ENCODE assay signal across 18 cellular contexts in the genomic region with DNA sequence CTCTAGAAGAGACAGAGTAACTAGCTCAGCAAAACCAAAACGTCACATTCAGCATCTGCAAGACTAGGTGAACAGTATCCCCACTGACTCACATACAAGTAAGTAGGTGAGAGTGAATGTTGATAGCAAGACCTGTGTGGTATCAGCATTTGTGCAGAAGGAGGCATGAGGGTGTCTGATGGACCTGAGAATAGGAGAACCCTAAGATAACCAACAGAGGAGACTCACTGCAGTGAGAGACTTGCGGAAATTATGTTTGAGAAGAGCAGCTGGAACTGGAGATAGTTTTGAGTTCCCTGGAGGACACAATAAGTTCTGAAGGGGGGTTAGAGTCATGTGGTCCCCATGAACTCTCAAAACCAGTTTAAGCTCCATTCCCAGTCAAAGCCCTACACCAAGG. TPM values are rescaled to one million over a fixed set of nuclear protein-coding genes. Genes with fewer than 3 reads are reported as not detected.
DNase-seq lines count a peak whose midpoint lies in the region; ATAC-seq and TF ChIP-seq lines count a peak whose summit lies in the region.
"Had no signal": no experiment of that assay in that cellular context is flagged by ENCODE, and none has a peak within 500 bp of the region (broad histone marks: within the 10 kb centered on the region; RNA-seq: fewer than 3 reads in every experiment).

No MANE protein-coding gene starts in this region.

- ATAC-seq in activated CD4-positive, alpha-beta T cell treated with anti-CD3 and anti-CD28 coated beads for 36 hours, result no peak
- ATAC-seq in natural killer cell (no peak), GM21390 (IDR thresholded peaks at IDR 0.05; ENCODE audit: unreplicated experiment) (no peak), GM18520 (IDR thresholded peaks at IDR 0.05; ENCODE audit: unreplicated experiment) (no peak)
- ATAC-seq in natural killer cell treated with Interleukin-12 subunit alpha and Interleukin-12 subunit beta and Interleukin-15 and Interleukin-18, amount 100 ng/mL, for 72 hours, result no peak
- ATAC-seq: activated CD8-positive, alpha-beta T cell treated with anti-CD3 and anti-CD28 coated beads for 36 hours; CD8-positive, alpha-beta T cell had no signal

- POLR2A ChIA-PET in activated CD4-positive, alpha-beta T cell treated with anti-CD3 and anti-CD28 coated beads for 36 hours (lab: Charles Lee), result no interaction called here

- peak overlapping the region; percentile 3 for H3K27ac Mint-ChIP-seq in activated CD4-positive, alpha-beta T cell treated with anti-CD3 and anti-CD28 coated beads for 36 hours
- H3K27ac Mint-ChIP-seq in natural killer cell (peak overlapping the region; percentile 65 to 77), immature natural killer cell (peak overlapping the region; percentile 6 to 80 (median 30))
- H3K27ac Mint-ChIP-seq in natural killer cell treated with Interleukin-12 subunit alpha and Interleukin-12 subunit beta and Interleukin-15 and Interleukin-18, amount 100 ng/mL, for 72 hours, result peak overlapping the region in 1 of 2 donors; percentile 2
- H3K27ac Mint-ChIP-seq: activated B cell treated with CpG ODN at 0.5 μM for 24 hours; activated CD8-positive, alpha-beta T cell treated with anti-CD3 and anti-CD28 coated beads for 36 hours; CD8-positive, alpha-beta T cell; stimulated activated naive CD8-positive, alpha-beta T cell treated with anti-CD3 and anti-CD28 coated beads, Interleukin-15, Interleukin-2, amounts not matched to agents 100 ng/mL and 50 ng/mL, for 24 hours had no signal

- CTCF ChIA-PET in activated CD4-positive, alpha-beta T cell treated with anti-CD3 and anti-CD28 coated beads for 36 hours (lab: Charles Lee), result no interaction called here

- no peak overlapping the region for H3K4me3 Mint-ChIP-seq in activated CD4-positive, alpha-beta T cell treated with anti-CD3 and anti-CD28 coated beads for 36 hours
- no peak overlapping the region for H3K4me3 Mint-ChIP-seq in natural killer cell
- H3K4me3 Mint-ChIP-seq in natural killer cell treated with Interleukin-12 subunit alpha and Interleukin-12 subunit beta and Interleukin-15 and Interleukin-18, amount 100 ng/mL, for 72 hours, result no peak overlapping the region
- no peak overlapping the region for H3K4me3 Mint-ChIP-seq in immature natural killer cell
- H3K4me3 Mint-ChIP-seq: activated B cell treated with CpG ODN at 0.5 μM for 24 hours; activated CD8-positive, alpha-beta T cell treated with anti-CD3 and anti-CD28 coated beads for 36 hours; CD8-positive, alpha-beta T cell; stimulated activated naive CD8-positive, alpha-beta T cell treated with anti-CD3 and anti-CD28 coated beads, Interleukin-15, Interleukin-2, amounts not matched to agents 100 ng/mL and 50 ng/mL, for 24 hours had no signal

- intact Hi-C loops in activated CD4-positive, alpha-beta T cell treated with anti-CD3 and anti-CD28 coated beads for 36 hours (cut with DNase I, micrococcal nuclease), result loop anchor here in 1 of 2 experiments (5.0 kb wide), 1 partner anchor 37 kb away; no protein-coding TSS in a partner anchor
- intact Hi-C loops in natural killer cell (cut with micrococcal nuclease), result no loop called here

- H3K27me3 Mint-ChIP-seq in activated CD4-positive, alpha-beta T cell treated with anti-CD3 and anti-CD28 coated beads for 36 hours, result no peaks in the 10 kb centered on the region
- H3K27me3 Mint-ChIP-seq in natural killer cell (ENCODE audit: low read depth in 2 of 2) (no peaks in the 10 kb centered on the region), immature natural killer cell (ENCODE audit: low read depth in 3 of 3) (peaks cover 0 to 2% (median 0%) of the 10 kb centered on the region in 3 donors)
- no peaks in the 10 kb centered on the region for H3K27me3 Mint-ChIP-seq in natural killer cell treated with Interleukin-12 subunit alpha and Interleukin-12 subunit beta and Interleukin-15 and Interleukin-18, amount 100 ng/mL, for 72 hours
- H3K27me3 Mint-ChIP-seq: activated B cell treated with CpG ODN at 0.5 μM for 24 hours; activated CD8-positive, alpha-beta T cell treated with anti-CD3 and anti-CD28 coated beads for 36 hours; stimulated activated naive CD8-positive, alpha-beta T cell treated with anti-CD3 and anti-CD28 coated beads, Interleukin-15, Interleukin-2, amounts not matched to agents 100 ng/mL and 50 ng/mL, for 24 hours had no signal

- no peak for TF ChIP-seq CTCF in natural killer cell (IDR thresholded peaks at IDR 0.05)

- H3K36me3 Mint-ChIP-seq in activated CD4-positive, alpha-beta T cell treated with anti-CD3 and anti-CD28 coated beads for 36 hours (ENCODE audit: low read depth), result peaks cover 53% of the 10 kb centered on the region
- H3K36me3 Mint-ChIP-seq in natural killer cell (peaks cover 11% of the 10 kb centered on the region), immature natural killer cell (peaks cover 6 to 13% (median 10%) of the 10 kb centered on the region in 3 donors)
- H3K36me3 Mint-ChIP-seq in natural killer cell treated with Interleukin-12 subunit alpha and Interleukin-12 subunit beta and Interleukin-15 and Interleukin-18, amount 100 ng/mL, for 72 hours, result peaks cover 10% of the 10 kb centered on the region

- peaks cover 63% of the 10 kb centered on the region for H3K4me1 Mint-ChIP-seq in activated CD4-positive, alpha-beta T cell treated with anti-CD3 and anti-CD28 coated beads for 36 hours
- H3K4me1 Mint-ChIP-seq in natural killer cell (peaks cover 49 to 50% of the 10 kb centered on the region in 2 donors), immature natural killer cell (peaks cover 45 to 90% of the 10 kb centered on the region in 2 donors)
- H3K4me1 Mint-ChIP-seq in natural killer cell treated with Interleukin-12 subunit alpha and Interleukin-12 subunit beta and Interleukin-15 and Interleukin-18, amount 100 ng/mL, for 72 hours (ENCODE audit: low read depth in 2 of 2), result peaks cover 37 to 38% of the 10 kb centered on the region in 2 donors

- H3K9me3 Mint-ChIP-seq in activated CD4-positive, alpha-beta T cell treated with anti-CD3 and anti-CD28 coated beads for 36 hours (ENCODE audit: low read depth), result peaks cover 3% of the 10 kb centered on the region
- H3K9me3 Mint-ChIP-seq in natural killer cell (peaks cover 0 to 2% of the 10 kb centered on the region in 2 donors), immature natural killer cell (no peaks in the 10 kb centered on the region)
- H3K9me3 Mint-ChIP-seq in natural killer cell treated with Interleukin-12 subunit alpha and Interleukin-12 subunit beta and Interleukin-15 and Interleukin-18, amount 100 ng/mL, for 72 hours, result no peaks in the 10 kb centered on the region
- H3K9me3 Mint-ChIP-seq: CD8-positive, alpha-beta T cell had no signal

- no peak for DNase-seq in activated CD4-positive, alpha-beta T cell treated with anti-CD3 and anti-CD28 coated beads for 36 hours
- no peak for DNase-seq in activated CD4-positive, alpha-beta T cell treated with anti-CD3 and anti-CD28 coated beads, Interleukin-2, amount 50 U/mL, for 48 hours
- no peak for DNase-seq in natural killer cell
- DNase-seq in natural killer cell treated with Interleukin-12 subunit alpha and Interleukin-12 subunit beta and Interleukin-15 and Interleukin-18, amount 100 ng/mL, for 72 hours (ENCODE audit: low spot score), result no peak
- no peak for DNase-seq in immature natural killer cell
- DNase-seq in NCI-H1436 (lab: John Stamatoyannopoulos, UW), result no peak
- DNase-seq: activated B cell treated with CpG ODN at 0.5 μM for 24 hours; activated CD8-positive, alpha-beta T cell treated with anti-CD3 and anti-CD28 coated beads for 36 hours; activated effector memory CD4-positive, alpha-beta T cell treated with Interleukin-2 at 50 U/mL for 16 hours; CD8-positive, alpha-beta T cell; mammary epithelial cell; NCI-H1092 treated with DMSO at 0.1 percent for 48 hours; NCI-H187 treated with DMSO at 0.1 percent for 48 hours; NCI-H69; SJCRH30 had no signal

RNA-seq across cellular contexts. Expression of a gene that starts 59.1 kb away (rescaled TPM):
- 10 to 100 TPM; 51.1 to 76.9 TPM for total RNA-seq in activated CD4-positive, alpha-beta T cell treated with anti-CD3 and anti-CD28 coated beads for 36 hours
- 100 to 1,000 TPM; 149 to 166 (median 153) TPM for total RNA-seq in natural killer cell
- 10 to 100 TPM; 83.5 to 90.1 TPM for total RNA-seq in natural killer cell treated with Interleukin-12 subunit alpha and Interleukin-12 subunit beta and Interleukin-15 and Interleukin-18, amount 100 ng/mL, for 72 hours
- 1 to 10 TPM; 1.8 to 4.8 (median 4.0) TPM for polyA plus RNA-seq in immature natural killer cell
